ENCODE assay signal across 29 cellular contexts in the genomic region with DNA sequence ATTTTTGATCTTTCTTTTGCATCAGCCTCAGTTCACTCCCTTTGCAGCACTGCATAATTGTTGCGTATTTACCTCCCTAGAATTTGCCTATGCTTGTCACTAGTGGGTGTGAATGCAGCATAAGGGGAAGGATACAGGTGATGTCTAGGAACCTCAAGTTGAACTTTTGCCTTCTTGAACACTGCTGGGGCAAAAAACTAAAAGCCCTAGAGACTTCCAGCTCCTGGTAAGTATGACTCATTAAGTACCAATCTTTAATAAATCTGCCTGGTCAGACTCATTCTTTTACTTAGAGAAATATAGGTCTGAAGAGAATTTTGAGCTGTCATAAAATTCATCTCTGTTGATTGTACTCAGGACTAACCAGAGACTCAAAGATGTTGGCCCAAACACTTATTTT.
DNase-seq lines count a peak whose midpoint lies in the region; ATAC-seq and TF ChIP-seq lines count a peak whose summit lies in the region.
"Had no signal": no experiment of that assay in that cellular context is flagged by ENCODE, and none has a peak within 500 bp of the region (broad histone marks: within the 10 kb centered on the region; RNA-seq: fewer than 3 reads in every experiment).

No MANE protein-coding gene starts in this region.

- no peak overlapping the region for H3K9ac ChIP-seq in OCI-LY3 (ENCODE audit: low read length)

- no peak for TF ChIP-seq POLR2A in gastrocnemius medialis (IDR thresholded peaks at IDR 0.05)

- no peaks in the 10 kb centered on the region for H3K36me3 Mint-ChIP-seq in activated naive CD8-positive, alpha-beta T cell treated with anti-CD3 and anti-CD28 coated beads, Interleukin-2, amount 50 U/mL, for 24 hours (ENCODE audit: low read depth)
- no peaks in the 10 kb centered on the region for H3K36me3 Mint-ChIP-seq in activated naive CD8-positive, alpha-beta T cell treated with anti-CD3 and anti-CD28 coated beads for 36 hours
- no peaks in the 10 kb centered on the region for H3K36me3 Mint-ChIP-seq in stimulated activated naive B cell treated with anti-CD40 and anti-IgM and Interleukin-4, amounts not matched to agents 10 μg/mL and 1 μg/mL and 100 μg/mL, for 72 hours
- H3K36me3 Mint-ChIP-seq: activated naive CD4-positive, alpha-beta T cell treated with anti-CD3 and anti-CD28 coated beads, Interleukin-2, amount 50 U/mL, for 24 hours; CD14-positive monocyte; memory B cell had no signal

- H3K79me2 ChIP-seq in OCI-LY3 (ENCODE audit: low read length) = no peaks in the 10 kb centered on the region

- H3K9me3 Mint-ChIP-seq in activated naive CD8-positive, alpha-beta T cell treated with anti-CD3 and anti-CD28 coated beads, Interleukin-2, amount 50 U/mL, for 24 hours = peaks cover 2% of the 10 kb centered on the region
- no peaks in the 10 kb centered on the region for H3K9me3 Mint-ChIP-seq in activated naive CD8-positive, alpha-beta T cell treated with anti-CD3 and anti-CD28 coated beads for 36 hours
- no peaks in the 10 kb centered on the region for H3K9me3 Mint-ChIP-seq in stimulated activated naive B cell treated with anti-CD40 and anti-IgM and Interleukin-4, amounts not matched to agents 10 μg/mL and 1 μg/mL and 100 μg/mL, for 72 hours
- H3K9me3 Mint-ChIP-seq: activated CD4-positive, alpha-beta T cell treated with anti-CD3 and anti-CD28 coated beads, Interleukin-2, amount 10 ng/mL, durations not matched to agents 24 days and 14 days; activated naive CD4-positive, alpha-beta T cell treated with anti-CD3 and anti-CD28 coated beads, Interleukin-2, amount 50 U/mL, for 24 hours; H9; memory B cell had no signal

- H3K36me3 ChIP-seq in OCI-LY3 (replicated peaks; ENCODE audit: low read depth, low read length) (no peaks in the 10 kb centered on the region), gastrocnemius medialis (no peaks in the 10 kb centered on the region)

- peak; percentile 33 for ATAC-seq in activated naive CD8-positive, alpha-beta T cell treated with anti-CD3 and anti-CD28 coated beads, Interleukin-2, amount 50 U/mL, for 24 hours
- peak; percentile 73 for ATAC-seq in HG02970 (IDR thresholded peaks at IDR 0.05; ENCODE audit: low FRiP score, unreplicated experiment)
- peak; percentile 72 to 82 for ATAC-seq in stimulated activated naive B cell treated with anti-CD40 and anti-IgM and Interleukin-4, amounts not matched to agents 10 μg/mL and 1 μg/mL and 100 μg/mL, for 72 hours (replicated peaks)
- ATAC-seq in gastrocnemius medialis = no peak
- ATAC-seq: effector memory CD8-positive, alpha-beta T cell; left lobe of liver had no signal

- H4K20me1 ChIP-seq in OCI-LY3 (ENCODE audit: insufficient read depth, low read length) = no peaks in the 10 kb centered on the region

- H2AFZ ChIP-seq in OCI-LY3 (ENCODE audit: low read depth, low read length) = no peak overlapping the region

- H3K4me1 ChIP-seq in OCI-LY3 (ENCODE audit: low read length) = peaks cover 11% of the 10 kb centered on the region
- no peaks in the 10 kb centered on the region for H3K4me1 ChIP-seq in gastrocnemius medialis
- H3K4me1 ChIP-seq: Caco-2, testis had no signal

- H3K4me3 ChIP-seq in OCI-LY3 (ENCODE audit: low read length) (no peak overlapping the region), gastrocnemius medialis (no peak overlapping the region)
- H3K4me3 ChIP-seq: coronary artery, testis had no signal

- no peak for DNase-seq in activated naive CD8-positive, alpha-beta T cell treated with anti-CD3 and anti-CD28 coated beads, Interleukin-2, amount 50 U/mL, for 24 hours
- DNase-seq in activated naive CD8-positive, alpha-beta T cell treated with anti-CD3 and anti-CD28 coated beads for 36 hours = no peak
- no peak for DNase-seq in stimulated activated naive B cell treated with anti-CD40 and anti-IgM and Interleukin-4, amounts not matched to agents 10 μg/mL and 1 μg/mL and 100 μg/mL, for 72 hours
- DNase-seq in cerebellar nuclear complex (lab: John Stamatoyannopoulos, UW) (no peak), gastrocnemius medialis (no peak), activated T-cell treated with anti-CD3 and anti-CD28 coated beads for 4 hours (no peak)
- DNase-seq: 8988T; activated CD4-positive, alpha-beta T cell treated with anti-CD3 and anti-CD28 coated beads, Interleukin-2, amount 10 ng/mL, durations not matched to agents 24 days and 14 days; activated CD8-positive, alpha-beta memory T cell treated with anti-CD3 and anti-CD28 coated beads for 24 hours; aorta; Caco-2; DMS53; effector memory CD8-positive, alpha-beta T cell; glutamatergic neuron; H9; NCI-H1436 treated with DMSO at 0.1 percent for 48 hours; NCI-H345; NCI-H69; SIG-M5; stimulated activated CD4-positive, alpha-beta T cell treated with anti-CD3 and anti-CD28 coated beads, Interleukin-15, amount 100 ng/mL, for 24 hours; stimulated activated naive CD4-positive, alpha-beta T cell treated with Interleukin-2 at 50 U/mL for 16 hours; testis had no signal

- no peak overlapping the region for H3K27ac ChIP-seq in OCI-LY3 (ENCODE audit: low read length)
- H3K27ac ChIP-seq in gastrocnemius medialis = no peak overlapping the region
- H3K27ac ChIP-seq: coronary artery, testis had no signal

- H3K27me3 ChIP-seq in OCI-LY3 (ENCODE audit: low read depth, low read length) (no peaks in the 10 kb centered on the region), gastrocnemius medialis (no peaks in the 10 kb centered on the region)
- H3K27me3 ChIP-seq: testis had no signal

- in situ Hi-C loops in gastrocnemius medialis (cut with MboI; ENCODE audit: low sequenced_read_pairs in 4 of 4) = no loop called here

- no peaks in the 10 kb centered on the region for H3K4me1 Mint-ChIP-seq in activated naive CD8-positive, alpha-beta T cell treated with anti-CD3 and anti-CD28 coated beads, Interleukin-2, amount 50 U/mL, for 24 hours
- H3K4me1 Mint-ChIP-seq in activated naive CD8-positive, alpha-beta T cell treated with anti-CD3 and anti-CD28 coated beads for 36 hours = no peaks in the 10 kb centered on the region
- peaks cover 0 to 8% of the 10 kb centered on the region in 2 donors for H3K4me1 Mint-ChIP-seq in stimulated activated naive B cell treated with anti-CD40 and anti-IgM and Interleukin-4, amounts not matched to agents 10 μg/mL and 1 μg/mL and 100 μg/mL, for 72 hours
- H3K4me1 Mint-ChIP-seq: activated CD4-positive, alpha-beta T cell treated with anti-CD3 and anti-CD28 coated beads, Interleukin-2, amount 10 ng/mL, durations not matched to agents 24 days and 14 days; activated naive CD4-positive, alpha-beta T cell treated with anti-CD3 and anti-CD28 coated beads, Interleukin-2, amount 50 U/mL, for 24 hours; H9; memory B cell had no signal

- H3K9me3 ChIP-seq in OCI-LY3 (ENCODE audit: insufficient read depth, low read length) = no peaks in the 10 kb centered on the region
- no peaks in the 10 kb centered on the region for H3K9me3 ChIP-seq in gastrocnemius medialis
- H3K9me3 ChIP-seq: Caco-2, testis had no signal

- peak overlapping the region; percentile 16; the same call in 1 of the 2 replicates for H3K4me2 ChIP-seq in OCI-LY3 (ENCODE audit: low read length)

- intact Hi-C loops in gastrocnemius medialis (cut with DNase I; ENCODE audit: low total_unique reads) = no loop called here

- H3K27me3 Mint-ChIP-seq in activated naive CD8-positive, alpha-beta T cell treated with anti-CD3 and anti-CD28 coated beads, Interleukin-2, amount 50 U/mL, for 24 hours = peaks cover 3% of the 10 kb centered on the region
- peaks cover 10% of the 10 kb centered on the region for H3K27me3 Mint-ChIP-seq in activated naive CD8-positive, alpha-beta T cell treated with anti-CD3 and anti-CD28 coated beads for 36 hours
- H3K27me3 Mint-ChIP-seq in stimulated activated naive B cell treated with anti-CD40 and anti-IgM and Interleukin-4, amounts not matched to agents 10 μg/mL and 1 μg/mL and 100 μg/mL, for 72 hours = peaks cover 0 to 8% of the 10 kb centered on the region in 2 donors
- H3K27me3 Mint-ChIP-seq: activated CD4-positive, alpha-beta T cell treated with anti-CD3 and anti-CD28 coated beads, Interleukin-2, amount 10 ng/mL, durations not matched to agents 24 days and 14 days; activated naive CD4-positive, alpha-beta T cell treated with anti-CD3 and anti-CD28 coated beads, Interleukin-2, amount 50 U/mL, for 24 hours; effector memory CD8-positive, alpha-beta T cell had no signal

- no peak overlapping the region for H3K27ac Mint-ChIP-seq in activated naive CD8-positive, alpha-beta T cell treated with anti-CD3 and anti-CD28 coated beads, Interleukin-2, amount 50 U/mL, for 24 hours
- no peak overlapping the region for H3K27ac Mint-ChIP-seq in activated naive CD8-positive, alpha-beta T cell treated with anti-CD3 and anti-CD28 coated beads for 36 hours
- no peak overlapping the region for H3K27ac Mint-ChIP-seq in stimulated activated naive B cell treated with anti-CD40 and anti-IgM and Interleukin-4, amounts not matched to agents 10 μg/mL and 1 μg/mL and 100 μg/mL, for 72 hours
- H3K27ac Mint-ChIP-seq: activated CD4-positive, alpha-beta T cell treated with anti-CD3 and anti-CD28 coated beads, Interleukin-2, amount 10 ng/mL, durations not matched to agents 24 days and 14 days; activated naive CD4-positive, alpha-beta T cell treated with anti-CD3 and anti-CD28 coated beads, Interleukin-2, amount 50 U/mL, for 24 hours; CD14-positive monocyte; effector memory CD8-positive, alpha-beta T cell; H9; memory B cell had no signal

- no peak overlapping the region for H3K4me3 Mint-ChIP-seq in activated naive CD8-positive, alpha-beta T cell treated with anti-CD3 and anti-CD28 coated beads, Interleukin-2, amount 50 U/mL, for 24 hours
- H3K4me3 Mint-ChIP-seq in activated naive CD8-positive, alpha-beta T cell treated with anti-CD3 and anti-CD28 coated beads for 36 hours = no peak overlapping the region
- no peak overlapping the region for H3K4me3 Mint-ChIP-seq in stimulated activated naive B cell treated with anti-CD40 and anti-IgM and Interleukin-4, amounts not matched to agents 10 μg/mL and 1 μg/mL and 100 μg/mL, for 72 hours
- H3K4me3 Mint-ChIP-seq: activated CD4-positive, alpha-beta T cell treated with anti-CD3 and anti-CD28 coated beads, Interleukin-2, amount 10 ng/mL, durations not matched to agents 24 days and 14 days; activated naive CD4-positive, alpha-beta T cell treated with anti-CD3 and anti-CD28 coated beads, Interleukin-2, amount 50 U/mL, for 24 hours; CD14-positive monocyte; effector memory CD8-positive, alpha-beta T cell; H9; memory B cell had no signal

- no peak for TF ChIP-seq CTCF in OCI-LY3 (IDR thresholded peaks at IDR 0.05; ENCODE audit: low read depth, low read length)
- no peak for TF ChIP-seq CTCF in gastrocnemius medialis (IDR thresholded peaks at IDR 0.05 in 4 of 5, conservative IDR thresholded peaks at IDR 0.05 in 1 of 5)

Comparison
In these comparisons a context has a peak if more than half of its experiments do, and no peak if none do; other contexts are left out.
1. ATAC-seq: peak in activated naive CD8-positive, alpha-beta T cell treated with anti-CD3 and anti-CD28 coated beads, Interleukin-2, amount 50 U/mL, for 24 hours (single experiment), HG02970 (single experiment) and stimulated activated naive B cell treated with anti-CD40 and anti-IgM and Interleukin-4, amounts not matched to agents 10 μg/mL and 1 μg/mL and 100 μg/mL, for 72 hours (2 of 2); none in gastrocnemius medialis (0 of 2).